13 cellular contexts compared by ENCODE assay signal in genomic region chr15:68782589-68783161, GRCh38. TPM values are rescaled to one million over a fixed set of nuclear protein-coding genes. Genes with fewer than 3 reads are reported as not detected.
DNase-seq lines count a peak whose midpoint lies in the region; ATAC-seq and TF ChIP-seq lines count a peak whose summit lies in the region.
"Had no signal": no experiment of that assay in that cellular context is flagged by ENCODE, and none has a peak within 500 bp of the region (broad histone marks: within the 10 kb centered on the region; RNA-seq: fewer than 3 reads in every experiment).

No MANE protein-coding gene starts in this region.

- peaks cover 10% of the 10 kb centered on the region for H3K4me1 Mint-ChIP-seq in activated T-helper 17 cell treated with anti-CD3 and anti-CD28 coated beads, Interleukin-2, amount 50 U/mL, for 72 hours

- 73 to 83% (median 79%) methylated on average over 12 of the region's 12 CpGs for WGBS in heart left ventricle, 4 donors
- 72 to 82% methylated on average over 12 of the region's 12 CpGs for WGBS in upper lobe of left lung, 2 donors

- intact Hi-C loops in heart left ventricle (cut with DNase I) (loop anchor here (2.0 to 10.0 kb wide), 5 partner anchors 35 to 95 kb away; no protein-coding TSS in a partner anchor), left ventricle myocardium superior (cut with micrococcal nuclease) (no loop called here), lower lobe of right lung (cut with DNase I) (no loop called here)

- H3K36me3 Mint-ChIP-seq in activated T-helper 17 cell treated with anti-CD3 and anti-CD28 coated beads, Interleukin-2, amount 50 U/mL, for 72 hours (ENCODE audit: low read depth): peaks cover 99% of the 10 kb centered on the region

- H3K4me1 ChIP-seq in heart left ventricle: peaks cover 0 to 41% (median 16%) of the 10 kb centered on the region in 12 donors
- peaks cover 42% of the 10 kb centered on the region for H3K4me1 ChIP-seq in lower lobe of right lung
- H3K4me1 ChIP-seq in upper lobe of left lung: peaks cover 11 to 38% (median 17%) of the 10 kb centered on the region in 4 donors
- H3K4me1 ChIP-seq: Peyer's patch had no signal

- H3K4me3 Mint-ChIP-seq in activated T-helper 17 cell treated with anti-CD3 and anti-CD28 coated beads, Interleukin-2, amount 50 U/mL, for 72 hours: peak overlapping the region; percentile 17
- H3K4me3 Mint-ChIP-seq: nephron progenitor cell had no signal

- H3K27ac Mint-ChIP-seq in activated T-helper 17 cell treated with anti-CD3 and anti-CD28 coated beads, Interleukin-2, amount 50 U/mL, for 72 hours: peak overlapping the region; percentile 82

- no peak overlapping the region for H3K4me3 ChIP-seq in heart left ventricle
- H3K4me3 ChIP-seq in lower lobe of right lung: no peak overlapping the region
- peak overlapping the region in 1 of 4 donors; percentile 17 for H3K4me3 ChIP-seq in upper lobe of left lung
- H3K4me3 ChIP-seq: Peyer's patch had no signal

- H3K9me3 Mint-ChIP-seq in activated T-helper 17 cell treated with anti-CD3 and anti-CD28 coated beads, Interleukin-2, amount 50 U/mL, for 72 hours: no peaks in the 10 kb centered on the region
- H3K9me3 Mint-ChIP-seq: nephron progenitor cell had no signal

- H3K9me3 ChIP-seq in heart left ventricle (no peaks in the 10 kb centered on the region), lower lobe of right lung (no peaks in the 10 kb centered on the region), upper lobe of left lung (no peaks in the 10 kb centered on the region)
- H3K9me3 ChIP-seq: Peyer's patch had no signal

- H3K36me3 ChIP-seq in heart left ventricle (peaks cover 0 to 99% (median 92%) of the 10 kb centered on the region in 9 donors), lower lobe of right lung (peaks cover 90% of the 10 kb centered on the region), upper lobe of left lung (peaks cover 0 to 77% (median 16%) of the 10 kb centered on the region in 4 donors)

- H3K27ac ChIP-seq in heart left ventricle (peak overlapping the region in 10 of 12 donors; percentile 7 to 87 (median 60)), lower lobe of right lung (peak overlapping the region; percentile 75), upper lobe of left lung (peak overlapping the region; percentile 75 to 85 (median 78))
- H3K27ac ChIP-seq: Peyer's patch had no signal

- TF ChIP-seq EP300 in upper lobe of left lung (IDR thresholded peaks at IDR 0.05): no peak

- H3K27me3 ChIP-seq in heart left ventricle (no peaks in the 10 kb centered on the region), lower lobe of right lung (ENCODE audit: low read depth) (no peaks in the 10 kb centered on the region), upper lobe of left lung (no peaks in the 10 kb centered on the region)
- H3K27me3 ChIP-seq: Peyer's patch had no signal

- TF ChIP-seq CTCF in heart left ventricle (IDR thresholded peaks at IDR 0.05) (no peak), lower lobe of right lung (IDR thresholded peaks at IDR 0.05) (no peak), upper lobe of left lung (IDR thresholded peaks at IDR 0.05) (no peak)

- no peaks in the 10 kb centered on the region for H3K27me3 Mint-ChIP-seq in activated T-helper 17 cell treated with anti-CD3 and anti-CD28 coated beads, Interleukin-2, amount 50 U/mL, for 72 hours

- no peak for ATAC-seq in heart left ventricle
- no peak for ATAC-seq in left ventricle myocardium superior
- no peak for ATAC-seq in activated T-helper 17 cell treated with anti-CD3 and anti-CD28 coated beads, Interleukin-2, amount 50 U/mL, for 72 hours (replicated peaks)
- ATAC-seq in lower lobe of right lung: peak in 1 of 2 donors; percentile 5
- ATAC-seq in upper lobe of left lung (ENCODE audit: low FRiP score in 2 of 2): no peak
- ATAC-seq in HG03565 (IDR thresholded peaks at IDR 0.05; ENCODE audit: unreplicated experiment): no peak
- ATAC-seq in HG03108 (IDR thresholded peaks at IDR 0.05; ENCODE audit: unreplicated experiment): no peak

- TF ChIP-seq POLR2A in heart left ventricle (IDR thresholded peaks at IDR 0.05): no peak
- TF ChIP-seq POLR2A in upper lobe of left lung (IDR thresholded peaks at IDR 0.05): no peak

- peak in 1 of 5 donors; percentile 14 for DNase-seq in heart left ventricle
- no peak for DNase-seq in left ventricle myocardium superior
- no peak for DNase-seq in lower lobe of right lung
- DNase-seq in upper lobe of left lung: no peak
- no peak for DNase-seq in stimulated activated naive CD4-positive, alpha-beta T cell treated with Interleukin-2 at 50 U/mL for 16 hours (lab: John Stamatoyannopoulos, UW)
- DNase-seq: AML-193, cortex of kidney, nephron progenitor cell, Peyer's patch, small intestine had no signal

RNA-seq across cellular contexts. Expression of gene ANP32A, which starts 38.0 kb away (rescaled TPM):
- total RNA-seq in heart left ventricle (100 to 1,000 TPM in 8 of 9 donors, 10 to 100 TPM in 1; 55.7 to 202 (median 142) TPM), left ventricle myocardium superior (138 TPM), lower lobe of right lung (129 TPM), upper lobe of left lung (100 to 1,000 TPM in 2 of 6 donors, 10 to 100 TPM in 4; 62.9 to 110 (median 81.5) TPM)
- 100 to 1,000 TPM; 134 to 195 TPM for polyA plus RNA-seq in heart left ventricle
- 100 to 1,000 TPM; 130 to 221 TPM for total RNA-seq in activated T-helper 17 cell treated with anti-CD3 and anti-CD28 coated beads, Interleukin-2, amount 50 U/mL, for 72 hours

Comparison
In these comparisons a context has a peak if more than half of its experiments do, and no peak if none do; other contexts are left out.
1. intact Hi-C loops: an anchor here in heart left ventricle (2.0 to 10.0 kb wide); none called in left ventricle myocardium superior and lower lobe of right lung.